ENCODE assay signal across 31 cellular contexts in genomic region chr17:35963663-35964062, GRCh38. TPM values are rescaled to one million over a fixed set of nuclear protein-coding genes. Genes with fewer than 3 reads are reported as not detected.
DNase-seq lines count a peak whose midpoint lies in the region; ATAC-seq, FAIRE-seq and TF ChIP-seq lines count a peak whose summit lies in the region.
"Had no signal": no experiment of that assay in that cellular context is flagged by ENCODE, and none has a peak within 500 bp of the region (broad histone marks: within the 10 kb centered on the region; RNA-seq: fewer than 3 reads in every experiment).

No MANE protein-coding gene starts in this region.

- H3K27ac Mint-ChIP-seq in activated T-cell treated with anti-CD3 and anti-CD28 coated beads, Interleukin-2, amount 50 U/mL, for 24 hours = peak overlapping the region; percentile 16
- peak overlapping the region; percentile 57 for H3K27ac Mint-ChIP-seq in stimulated activated effector memory CD8-positive, alpha-beta T cell treated with anti-CD3 and anti-CD28 coated beads, Interleukin-12 subunit alpha, Interleukin-12 subunit beta, amount 100 ng/mL, for 72 hours
- H3K27ac Mint-ChIP-seq in activated CD4-positive, alpha-beta T cell treated with anti-CD3 and anti-CD28 coated beads for 36 hours = no peak overlapping the region
- H3K27ac Mint-ChIP-seq: CD14-positive monocyte; CD4-positive, alpha-beta memory T cell; CD4-positive, CD25-positive, alpha-beta regulatory T cell; CD8-positive, alpha-beta memory T cell had no signal

- H3K4me1 Mint-ChIP-seq in activated T-cell treated with anti-CD3 and anti-CD28 coated beads, Interleukin-2, amount 50 U/mL, for 24 hours (ENCODE audit: low read depth) = no peaks in the 10 kb centered on the region
- no peaks in the 10 kb centered on the region for H3K4me1 Mint-ChIP-seq in activated T-cell treated with anti-CD3 and anti-CD28 coated beads, Interleukin-2, amount 50 U/mL, for 4 hours (ENCODE audit: low read depth)
- H3K4me1 Mint-ChIP-seq in stimulated activated effector memory CD8-positive, alpha-beta T cell treated with anti-CD3 and anti-CD28 coated beads, Interleukin-12 subunit alpha, Interleukin-12 subunit beta, amount 100 ng/mL, for 72 hours = peaks cover 18% of the 10 kb centered on the region
- H3K4me1 Mint-ChIP-seq in activated CD4-positive, alpha-beta T cell treated with anti-CD3 and anti-CD28 coated beads for 36 hours = no peaks in the 10 kb centered on the region
- H3K4me1 Mint-ChIP-seq: CD14-positive monocyte; CD4-positive, alpha-beta memory T cell; CD4-positive, CD25-positive, alpha-beta regulatory T cell had no signal

- no peak for ATAC-seq in activated T-cell treated with anti-CD3 and anti-CD28 coated beads, Interleukin-2, amount 50 U/mL, for 4 hours
- ATAC-seq in HepG2 (no peak), right lobe of liver (no peak)
- peak; percentile 75 for ATAC-seq in stimulated activated effector memory CD8-positive, alpha-beta T cell treated with anti-CD3 and anti-CD28 coated beads, Interleukin-12 subunit alpha, Interleukin-12 subunit beta, amount 100 ng/mL, for 72 hours
- no peak for ATAC-seq in activated CD4-positive, alpha-beta T cell treated with anti-CD3 and anti-CD28 coated beads for 36 hours
- ATAC-seq: GM12878 had no signal

- H3K4me2 ChIP-seq in HepG2 (ENCODE audit: low read depth, low read length) = no peak overlapping the region
- H3K4me2 ChIP-seq: BLaER1 had no signal

- no peak for DNase-seq in activated T-cell treated with anti-CD3 and anti-CD28 coated beads, Interleukin-2, amount 50 U/mL, for 24 hours
- DNase-seq in activated T-cell treated with anti-CD3 and anti-CD28 coated beads, Interleukin-2, amount 50 U/mL, for 4 hours = no peak
- no peak for DNase-seq in HepG2 (ENCODE audit: low spot score)
- DNase-seq in right lobe of liver = no peak
- no peak for DNase-seq in stimulated activated effector memory CD8-positive, alpha-beta T cell treated with anti-CD3 and anti-CD28 coated beads, Interleukin-12 subunit alpha, Interleukin-12 subunit beta, amount 100 ng/mL, for 72 hours (ENCODE audit: low spot score in 2 of 2)
- no peak for DNase-seq in activated CD4-positive, alpha-beta T cell treated with anti-CD3 and anti-CD28 coated beads for 36 hours
- DNase-seq: ACHN; BE2C; C1 segment of cervical spinal cord; CD4-positive, alpha-beta memory T cell; CD4-positive, CD25-positive, alpha-beta regulatory T cell; CD8-positive, alpha-beta memory T cell; COR-L47; DMS 273 treated with DMSO at 0.1 percent for 48 hours; DMS153; DMS53; DMS79; DND-41; EL; GDM1 had no signal

- H3K9me3 ChIP-seq in HepG2 (ENCODE audit: low read length) (no peaks in the 10 kb centered on the region), right lobe of liver (no peaks in the 10 kb centered on the region)
- H3K9me3 ChIP-seq: BE2C, BLaER1 had no signal

- H3K9me3 Mint-ChIP-seq in activated T-cell treated with anti-CD3 and anti-CD28 coated beads, Interleukin-2, amount 50 U/mL, for 24 hours = no peaks in the 10 kb centered on the region
- H3K9me3 Mint-ChIP-seq in activated T-cell treated with anti-CD3 and anti-CD28 coated beads, Interleukin-2, amount 50 U/mL, for 4 hours = no peaks in the 10 kb centered on the region
- no peaks in the 10 kb centered on the region for H3K9me3 Mint-ChIP-seq in stimulated activated effector memory CD8-positive, alpha-beta T cell treated with anti-CD3 and anti-CD28 coated beads, Interleukin-12 subunit alpha, Interleukin-12 subunit beta, amount 100 ng/mL, for 72 hours
- H3K9me3 Mint-ChIP-seq in activated CD4-positive, alpha-beta T cell treated with anti-CD3 and anti-CD28 coated beads for 36 hours (ENCODE audit: low read depth) = no peaks in the 10 kb centered on the region
- H3K9me3 Mint-ChIP-seq: CD8-positive, alpha-beta memory T cell had no signal

- no peak overlapping the region for H2AFZ ChIP-seq in HepG2 (ENCODE audit: low read length)

- H3K79me2 ChIP-seq in HepG2 (ENCODE audit: insufficient read depth, low read length) = no peaks in the 10 kb centered on the region

- no peak for TF ChIP-seq RAD21 in HepG2 (CRISPR knock-in tag; IDR thresholded peaks at IDR 0.05)

- H3K27me3 Mint-ChIP-seq in activated T-cell treated with anti-CD3 and anti-CD28 coated beads, Interleukin-2, amount 50 U/mL, for 24 hours = no peaks in the 10 kb centered on the region
- peaks cover 3% of the 10 kb centered on the region for H3K27me3 Mint-ChIP-seq in activated T-cell treated with anti-CD3 and anti-CD28 coated beads, Interleukin-2, amount 50 U/mL, for 4 hours (ENCODE audit: low read depth)
- H3K27me3 Mint-ChIP-seq in activated CD4-positive, alpha-beta T cell treated with anti-CD3 and anti-CD28 coated beads for 36 hours = peaks cover 3% of the 10 kb centered on the region

- TF ChIP-seq POLR2A in HepG2 (IDR thresholded peaks at IDR 0.05; ENCODE audit: insufficient read depth in 1 of 2, low read depth in 2 of 2, low read length in 2 of 2) (no peak), right lobe of liver (IDR thresholded peaks at IDR 0.05) (no peak)

- no peaks in the 10 kb centered on the region for H4K20me1 ChIP-seq in HepG2 (ENCODE audit: insufficient read depth, low read length)
- H4K20me1 ChIP-seq: BLaER1 had no signal

- TF ChIP-seq EP300 in HepG2 (IDR thresholded peaks at IDR 0.05; ENCODE audit: low read depth in 2 of 2, low read length in 2 of 2) (no peak), HepG2 (CRISPR knock-in tag; IDR thresholded peaks at IDR 0.05; ENCODE audit: borderline replicate concordance) (no peak)

- H3K36me3 ChIP-seq in HepG2 (replicated peaks in 1 of 2; ENCODE audit: control insufficient read depth in 1 of 2, insufficient read depth in 2 of 2, low read length in 2 of 2) = no peaks in the 10 kb centered on the region
- no peaks in the 10 kb centered on the region for H3K36me3 ChIP-seq in right lobe of liver
- H3K36me3 ChIP-seq: BE2C, BLaER1 had no signal

- TF ChIP-seq CTCF in HepG2 (CRISPR knock-in tag; IDR thresholded peaks at IDR 0.05) = no peak
- TF ChIP-seq CTCF in right lobe of liver (IDR thresholded peaks at IDR 0.05) = no peak

- FAIRE-seq in HepG2 (lab: Jason Lieb, UNC) = no peak
- FAIRE-seq: GM12878, GM12892, GM18507 had no signal

- intact Hi-C loops in HepG2 (cut with micrococcal nuclease; ENCODE audit: unreplicated experiment) (no loop called here), right lobe of liver (cut with DNase I) (no loop called here)
- intact Hi-C loops in activated CD4-positive, alpha-beta T cell treated with anti-CD3 and anti-CD28 coated beads for 36 hours (cut with DNase I, micrococcal nuclease) = no loop called here

- no peaks in the 10 kb centered on the region for H3K36me3 Mint-ChIP-seq in activated T-cell treated with anti-CD3 and anti-CD28 coated beads, Interleukin-2, amount 50 U/mL, for 24 hours (ENCODE audit: low read depth)
- no peaks in the 10 kb centered on the region for H3K36me3 Mint-ChIP-seq in activated T-cell treated with anti-CD3 and anti-CD28 coated beads, Interleukin-2, amount 50 U/mL, for 4 hours (ENCODE audit: insufficient read depth)
- H3K36me3 Mint-ChIP-seq in stimulated activated effector memory CD8-positive, alpha-beta T cell treated with anti-CD3 and anti-CD28 coated beads, Interleukin-12 subunit alpha, Interleukin-12 subunit beta, amount 100 ng/mL, for 72 hours = no peaks in the 10 kb centered on the region
- H3K36me3 Mint-ChIP-seq in activated CD4-positive, alpha-beta T cell treated with anti-CD3 and anti-CD28 coated beads for 36 hours (ENCODE audit: low read depth) = no peaks in the 10 kb centered on the region
- H3K36me3 Mint-ChIP-seq: CD14-positive monocyte; CD4-positive, alpha-beta memory T cell; CD4-positive, CD25-positive, alpha-beta regulatory T cell had no signal

- H3K4me3 ChIP-seq in HepG2 (replicated peaks in 1 of 3; ENCODE audit: insufficient read depth in 1 of 3, low read depth in 2 of 3, low read length in 3 of 3) (no peak overlapping the region), right lobe of liver (no peak overlapping the region)
- H3K4me3 ChIP-seq: BLaER1, GM12878 had no signal

- no peak overlapping the region for H3K4me3 Mint-ChIP-seq in activated T-cell treated with anti-CD3 and anti-CD28 coated beads, Interleukin-2, amount 50 U/mL, for 24 hours
- no peak overlapping the region for H3K4me3 Mint-ChIP-seq in activated T-cell treated with anti-CD3 and anti-CD28 coated beads, Interleukin-2, amount 50 U/mL, for 4 hours
- no peak overlapping the region for H3K4me3 Mint-ChIP-seq in stimulated activated effector memory CD8-positive, alpha-beta T cell treated with anti-CD3 and anti-CD28 coated beads, Interleukin-12 subunit alpha, Interleukin-12 subunit beta, amount 100 ng/mL, for 72 hours
- H3K4me3 Mint-ChIP-seq in activated CD4-positive, alpha-beta T cell treated with anti-CD3 and anti-CD28 coated beads for 36 hours = no peak overlapping the region
- H3K4me3 Mint-ChIP-seq: CD14-positive monocyte; CD4-positive, alpha-beta memory T cell; CD8-positive, alpha-beta memory T cell had no signal

- in situ Hi-C loops in HepG2 (cut with HindIII; ENCODE audit: extremely low pct_ligation_motif_present, low pct_unique_long_range_greater_than_20kb) = loop anchor here (25.0 kb wide), 1 partner anchor 524 kb away; the partner anchor contains the start of gene ZNHIT3

- BruUV-seq in HepG2 (replicated peaks; lab: Mats Ljungman, UMichigan) = no TSS peak

- POLR2A ChIA-PET in HepG2 (lab: Yijun Ruan, JAX) = no interaction called here
- POLR2A ChIA-PET in activated CD4-positive, alpha-beta T cell treated with anti-CD3 and anti-CD28 coated beads for 36 hours (lab: Charles Lee) = no interaction called here

- no peak overlapping the region for H3K9ac ChIP-seq in HepG2 (ENCODE audit: insufficient read depth, low read depth, low read length)
- H3K9ac ChIP-seq: BLaER1 had no signal

- H3K27me3 ChIP-seq in HepG2 (ENCODE audit: control insufficient read depth in 1 of 2, insufficient read depth in 2 of 2, low read length in 2 of 2) (no peaks in the 10 kb centered on the region; a peak in 1 of 5 replicates), right lobe of liver (no peaks in the 10 kb centered on the region)
- H3K27me3 ChIP-seq: BLaER1 had no signal

- no peak overlapping the region for H3K27ac ChIP-seq in HepG2 (ENCODE audit: extremely low read length, insufficient read depth, low read length)
- H3K27ac ChIP-seq in right lobe of liver = no peak overlapping the region
- H3K27ac ChIP-seq: 22Rv1, BLaER1 had no signal

- CTCF ChIA-PET in HepG2 (lab: Yijun Ruan, JAX; ENCODE audit: low intra/inter-chr PET ratio, low total read pairs) = no interaction called here
- CTCF ChIA-PET in activated CD4-positive, alpha-beta T cell treated with anti-CD3 and anti-CD28 coated beads for 36 hours (lab: Charles Lee) = interaction anchor here (0.8 to 1.4 kb wide), 3 partner anchors 10 to 185 kb away, joined by 3 to 4 read pairs (median 4); no protein-coding TSS in a partner anchor

- 35% methylated on average over 6 of the region's 6 CpGs for WGBS in HepG2 (ENCODE audit: low lambda C conversion rate)
- 84% methylated on average over 6 of the region's 6 CpGs for WGBS in right lobe of liver (ENCODE audit: insufficient coverage, low coverage, low lambda C conversion rate, missing lambda C conversion rate)

- H3K4me1 ChIP-seq in HepG2 (ENCODE audit: insufficient read depth, low read length) (peaks cover 8% of the 10 kb centered on the region), right lobe of liver (peaks cover 0 to 1% (median 0%) of the 10 kb centered on the region in 4 donors)
- H3K4me1 ChIP-seq: BE2C, BLaER1 had no signal

RNA-seq across cellular contexts. Expression of gene CCL16, which starts 17.6 kb away (rescaled TPM):
- total RNA-seq in activated T-cell treated with anti-CD3 and anti-CD28 coated beads, Interleukin-2, amount 50 U/mL, for 4 hours = not detected
- total RNA-seq in HepG2 (2016; rRNA removed; fragmentation: Illumina TruSeq; extraction: Trizol) (0.51 and 2.0 TPM in 2 replicates), right lobe of liver (10 to 100 TPM; 26.5 to 52.6 (median 36.5) TPM)
- 0.62 and 0.91 TPM in 2 replicates for total RNA-seq in HepG2 (2016; cell fraction: cytosol; rRNA removed; fragmentation: Illumina TruSeq; extraction: Trizol; ENCODE audit: low read depth)
- 0.71 and 2.3 TPM in 2 replicates for total RNA-seq in HepG2 (2016; cell fraction: insoluble cytoplasmic fraction; rRNA removed; fragmentation: Illumina TruSeq; extraction: Trizol)
- total RNA-seq in HepG2 (2016; cell fraction: membrane; rRNA removed; fragmentation: Illumina TruSeq; extraction: Trizol) = 0.55 and 0.83 TPM in 2 replicates
- 1.7 and 2.2 TPM in 2 replicates for total RNA-seq in HepG2 (2016; cell fraction: nucleus; rRNA removed; fragmentation: Illumina TruSeq; extraction: Trizol)
- 14.7 and 17.7 TPM in 2 replicates for polyA plus RNA-seq in HepG2 (2011; rRNA removed)
- polyA plus RNA-seq in HepG2 (2011; cell fraction: cytosol; rRNA removed) = 17.4 and 19.0 TPM in 2 replicates
- polyA plus RNA-seq in HepG2 (2011; cell fraction: nucleus; rRNA removed) = 6.6 and 8.9 TPM in 2 replicates
- polyA plus RNA-seq in HepG2 (2012) = 7.1 and 20.8 TPM in 2 replicates
- polyA plus RNA-seq in HepG2 (2016; cell fraction: cytosol; fragmentation: Illumina TruSeq; extraction: Trizol; ENCODE audit: low read depth) = 0.47 and 0.55 TPM in 2 replicates
- polyA plus RNA-seq in HepG2 (2016; cell fraction: insoluble cytoplasmic fraction; fragmentation: Illumina TruSeq; extraction: Trizol; ENCODE audit: low read depth) = 0.69 and 1.0 TPM in 2 replicates
- polyA plus RNA-seq in HepG2 (2016; cell fraction: membrane; fragmentation: Illumina TruSeq; extraction: Trizol; ENCODE audit: low read depth) = 0.35 and 0.84 TPM in 2 replicates
- 2.5 and 2.7 TPM in 2 replicates for polyA plus RNA-seq in HepG2 (2016; cell fraction: nucleus; fragmentation: Illumina TruSeq; extraction: Trizol; ENCODE audit: insufficient read depth, low read depth)
- polyA minus RNA-seq in HepG2 (2011; rRNA and poly(A)+ RNA removed; ENCODE audit: low replicate concordance) = 11.6 TPM in 1 of 2 replicates, not detected in the other
- 6.2 and 9.4 TPM in 2 replicates for polyA minus RNA-seq in HepG2 (2011; cell fraction: cytosol; rRNA and poly(A)+ RNA removed)
- 7.7 and 11.8 TPM in 2 replicates for polyA minus RNA-seq in HepG2 (2011; cell fraction: nucleus; rRNA and poly(A)+ RNA removed)
- not detected for total RNA-seq in activated CD4-positive, alpha-beta T cell treated with anti-CD3 and anti-CD28 coated beads for 36 hours
- total RNA-seq: A172; A673; CD4-positive, alpha-beta memory T cell; CD4-positive, CD25-positive, alpha-beta regulatory T cell; CD8-positive, alpha-beta memory T cell; Daoy; G401; GM12878 had no signal
- polyA plus RNA-seq: AG04450; CD14-positive monocyte; CD4-positive, alpha-beta memory T cell; CD4-positive, CD25-positive, alpha-beta regulatory T cell; CD8-positive, alpha-beta memory T cell; GM12878 had no signal

RNA-seq across cellular contexts. Expression of gene LYZL6, which starts 20.1 kb away (rescaled TPM):
- not detected for total RNA-seq in activated T-cell treated with anti-CD3 and anti-CD28 coated beads, Interleukin-2, amount 50 U/mL, for 4 hours
- total RNA-seq in HepG2 (2016; rRNA removed; fragmentation: Illumina TruSeq; extraction: Trizol) (not detected in 2 replicates), right lobe of liver (not detected)
- not detected in 2 replicates for total RNA-seq in HepG2 (2016; cell fraction: cytosol; rRNA removed; fragmentation: Illumina TruSeq; extraction: Trizol; ENCODE audit: low read depth)
- not detected in 2 replicates for total RNA-seq in HepG2 (2016; cell fraction: insoluble cytoplasmic fraction; rRNA removed; fragmentation: Illumina TruSeq; extraction: Trizol)
- total RNA-seq in HepG2 (2016; cell fraction: membrane; rRNA removed; fragmentation: Illumina TruSeq; extraction: Trizol) = not detected in 2 replicates
- not detected in 2 replicates for total RNA-seq in HepG2 (2016; cell fraction: nucleus; rRNA removed; fragmentation: Illumina TruSeq; extraction: Trizol)
- polyA plus RNA-seq in HepG2 (2011; rRNA removed) = not detected in 2 replicates
- not detected in 2 replicates for polyA plus RNA-seq in HepG2 (2011; cell fraction: cytosol; rRNA removed)
- not detected in 2 replicates for polyA plus RNA-seq in HepG2 (2011; cell fraction: nucleus; rRNA removed)
- not detected in 2 replicates for polyA plus RNA-seq in HepG2 (2012)
- not detected in 2 replicates for polyA plus RNA-seq in HepG2 (2016; cell fraction: cytosol; fragmentation: Illumina TruSeq; extraction: Trizol; ENCODE audit: low read depth)
- polyA plus RNA-seq in HepG2 (2016; cell fraction: insoluble cytoplasmic fraction; fragmentation: Illumina TruSeq; extraction: Trizol; ENCODE audit: low read depth) = not detected in 2 replicates
- not detected in 2 replicates for polyA plus RNA-seq in HepG2 (2016; cell fraction: membrane; fragmentation: Illumina TruSeq; extraction: Trizol; ENCODE audit: low read depth)
- not detected in 2 replicates for polyA plus RNA-seq in HepG2 (2016; cell fraction: nucleus; fragmentation: Illumina TruSeq; extraction: Trizol; ENCODE audit: insufficient read depth, low read depth)
- polyA minus RNA-seq in HepG2 (2011; rRNA and poly(A)+ RNA removed; ENCODE audit: low replicate concordance) = not detected in 2 replicates
- not detected in 2 replicates for polyA minus RNA-seq in HepG2 (2011; cell fraction: cytosol; rRNA and poly(A)+ RNA removed)
- not detected in 2 replicates for polyA minus RNA-seq in HepG2 (2011; cell fraction: nucleus; rRNA and poly(A)+ RNA removed)
- not detected for total RNA-seq in activated CD4-positive, alpha-beta T cell treated with anti-CD3 and anti-CD28 coated beads for 36 hours
- total RNA-seq: A172; A673; CD4-positive, alpha-beta memory T cell; CD4-positive, CD25-positive, alpha-beta regulatory T cell; CD8-positive, alpha-beta memory T cell; Daoy; G401; GM12878 had no signal
- polyA plus RNA-seq: AG04450; CD14-positive monocyte; CD4-positive, alpha-beta memory T cell; CD4-positive, CD25-positive, alpha-beta regulatory T cell; CD8-positive, alpha-beta memory T cell; GM12878 had no signal

RNA-seq across cellular contexts. Expression of gene CCL14, which starts 22.9 kb away (rescaled TPM):
- total RNA-seq in activated T-cell treated with anti-CD3 and anti-CD28 coated beads, Interleukin-2, amount 50 U/mL, for 4 hours = not detected
- 1.1 and 1.3 TPM in 2 replicates for total RNA-seq in HepG2 (2016; rRNA removed; fragmentation: Illumina TruSeq; extraction: Trizol)
- total RNA-seq in HepG2 (2016; cell fraction: cytosol; rRNA removed; fragmentation: Illumina TruSeq; extraction: Trizol; ENCODE audit: low read depth) = 0.18 and 0.61 TPM in 2 replicates
- 0.06 and 1.2 TPM in 2 replicates for total RNA-seq in HepG2 (2016; cell fraction: insoluble cytoplasmic fraction; rRNA removed; fragmentation: Illumina TruSeq; extraction: Trizol)
- total RNA-seq in HepG2 (2016; cell fraction: membrane; rRNA removed; fragmentation: Illumina TruSeq; extraction: Trizol) = 0.14 and 0.49 TPM in 2 replicates
- 0.99 and 1.9 TPM in 2 replicates for total RNA-seq in HepG2 (2016; cell fraction: nucleus; rRNA removed; fragmentation: Illumina TruSeq; extraction: Trizol)
- polyA plus RNA-seq in HepG2 (2011; rRNA removed) = 0.86 and 1.7 TPM in 2 replicates
- 0.12 and 0.14 TPM in 2 replicates for polyA plus RNA-seq in HepG2 (2011; cell fraction: cytosol; rRNA removed)
- 3.6 and 3.7 TPM in 2 replicates for polyA plus RNA-seq in HepG2 (2011; cell fraction: nucleus; rRNA removed)
- polyA plus RNA-seq in HepG2 (2012) = 0.76 and 1.3 TPM in 2 replicates
- 0.41 and 0.44 TPM in 2 replicates for polyA plus RNA-seq in HepG2 (2016; cell fraction: cytosol; fragmentation: Illumina TruSeq; extraction: Trizol; ENCODE audit: low read depth)
- 0.74 TPM in 1 of 2 replicates, not detected in the other for polyA plus RNA-seq in HepG2 (2016; cell fraction: insoluble cytoplasmic fraction; fragmentation: Illumina TruSeq; extraction: Trizol; ENCODE audit: low read depth)
- 0.05 TPM in 1 of 2 replicates, not detected in the other for polyA plus RNA-seq in HepG2 (2016; cell fraction: membrane; fragmentation: Illumina TruSeq; extraction: Trizol; ENCODE audit: low read depth)
- 1.6 and 4.2 TPM in 2 replicates for polyA plus RNA-seq in HepG2 (2016; cell fraction: nucleus; fragmentation: Illumina TruSeq; extraction: Trizol; ENCODE audit: insufficient read depth, low read depth)
- 2.0 TPM in 1 of 2 replicates, not detected in the other for polyA minus RNA-seq in HepG2 (2011; rRNA and poly(A)+ RNA removed; ENCODE audit: low replicate concordance)
- polyA minus RNA-seq in HepG2 (2011; cell fraction: cytosol; rRNA and poly(A)+ RNA removed) = not detected in 2 replicates
- 4.8 and 5.7 TPM in 2 replicates for polyA minus RNA-seq in HepG2 (2011; cell fraction: nucleus; rRNA and poly(A)+ RNA removed)
- total RNA-seq in right lobe of liver = 100 to 1,000 TPM in 1 of 6 experiments, 10 to 100 TPM in 4, 1 to 10 TPM in 1; 8.9 to 130 (median 30.7) TPM
- not detected for total RNA-seq in activated CD4-positive, alpha-beta T cell treated with anti-CD3 and anti-CD28 coated beads for 36 hours
- total RNA-seq: A172; A673; CD4-positive, alpha-beta memory T cell; CD4-positive, CD25-positive, alpha-beta regulatory T cell; CD8-positive, alpha-beta memory T cell; Daoy; G401; GM12878 had no signal
- polyA plus RNA-seq: AG04450; CD14-positive monocyte; CD4-positive, alpha-beta memory T cell; CD4-positive, CD25-positive, alpha-beta regulatory T cell; CD8-positive, alpha-beta memory T cell; GM12878 had no signal

RNA-seq across cellular contexts. Expression of gene RDM1, which starts 33.1 kb away (rescaled TPM):
- not detected for total RNA-seq in activated T-cell treated with anti-CD3 and anti-CD28 coated beads, Interleukin-2, amount 50 U/mL, for 4 hours
- 0.40 TPM in 1 of 2 replicates, not detected in the other for total RNA-seq in HepG2 (2016; rRNA removed; fragmentation: Illumina TruSeq; extraction: Trizol)
- not detected in 2 replicates for total RNA-seq in HepG2 (2016; cell fraction: cytosol; rRNA removed; fragmentation: Illumina TruSeq; extraction: Trizol; ENCODE audit: low read depth)
- 0.09 TPM in 1 of 2 replicates, not detected in the other for total RNA-seq in HepG2 (2016; cell fraction: insoluble cytoplasmic fraction; rRNA removed; fragmentation: Illumina TruSeq; extraction: Trizol)
- total RNA-seq in HepG2 (2016; cell fraction: membrane; rRNA removed; fragmentation: Illumina TruSeq; extraction: Trizol) = not detected in 2 replicates
- total RNA-seq in HepG2 (2016; cell fraction: nucleus; rRNA removed; fragmentation: Illumina TruSeq; extraction: Trizol) = not detected in 2 replicates
- 0.14 and 0.28 TPM in 2 replicates for polyA plus RNA-seq in HepG2 (2011; rRNA removed)
- 0.09 TPM in 1 of 2 replicates, not detected in the other for polyA plus RNA-seq in HepG2 (2011; cell fraction: cytosol; rRNA removed)
- 0.10 TPM in 1 of 2 replicates, not detected in the other for polyA plus RNA-seq in HepG2 (2011; cell fraction: nucleus; rRNA removed)
- polyA plus RNA-seq in HepG2 (2012) = 0.55 TPM in 1 of 2 replicates, not detected in the other
- not detected in 2 replicates for polyA plus RNA-seq in HepG2 (2016; cell fraction: cytosol; fragmentation: Illumina TruSeq; extraction: Trizol; ENCODE audit: low read depth)
- 0.34 TPM in 1 of 2 replicates, not detected in the other for polyA plus RNA-seq in HepG2 (2016; cell fraction: insoluble cytoplasmic fraction; fragmentation: Illumina TruSeq; extraction: Trizol; ENCODE audit: low read depth)
- polyA plus RNA-seq in HepG2 (2016; cell fraction: membrane; fragmentation: Illumina TruSeq; extraction: Trizol; ENCODE audit: low read depth) = not detected in 2 replicates
- not detected in 2 replicates for polyA plus RNA-seq in HepG2 (2016; cell fraction: nucleus; fragmentation: Illumina TruSeq; extraction: Trizol; ENCODE audit: insufficient read depth, low read depth)
- 0.70 and 1.4 TPM in 2 replicates for polyA minus RNA-seq in HepG2 (2011; rRNA and poly(A)+ RNA removed; ENCODE audit: low replicate concordance)
- polyA minus RNA-seq in HepG2 (2011; cell fraction: cytosol; rRNA and poly(A)+ RNA removed) = not detected in 2 replicates
- not detected in 2 replicates for polyA minus RNA-seq in HepG2 (2011; cell fraction: nucleus; rRNA and poly(A)+ RNA removed)
- not detected for total RNA-seq in right lobe of liver
- 1 to 10 TPM; 4.4 to 6.5 TPM for total RNA-seq in activated CD4-positive, alpha-beta T cell treated with anti-CD3 and anti-CD28 coated beads for 36 hours
- total RNA-seq: CD4-positive, CD25-positive, alpha-beta regulatory T cell had no signal
- polyA plus RNA-seq: AG04450, CD14-positive monocyte had no signal

RNA-seq across cellular contexts. Expression of gene CCL15, which starts 37.7 kb away (rescaled TPM):
- not detected for total RNA-seq in activated T-cell treated with anti-CD3 and anti-CD28 coated beads, Interleukin-2, amount 50 U/mL, for 4 hours
- total RNA-seq in HepG2 (2016; rRNA removed; fragmentation: Illumina TruSeq; extraction: Trizol) (23.2 and 29.2 TPM in 2 replicates), right lobe of liver (10 to 100 TPM; 11.0 to 19.2 (median 16.2) TPM)
- total RNA-seq in HepG2 (2016; cell fraction: cytosol; rRNA removed; fragmentation: Illumina TruSeq; extraction: Trizol; ENCODE audit: low read depth) = 7.6 and 9.4 TPM in 2 replicates
- 24.0 and 25.7 TPM in 2 replicates for total RNA-seq in HepG2 (2016; cell fraction: insoluble cytoplasmic fraction; rRNA removed; fragmentation: Illumina TruSeq; extraction: Trizol)
- 17.3 and 18.4 TPM in 2 replicates for total RNA-seq in HepG2 (2016; cell fraction: membrane; rRNA removed; fragmentation: Illumina TruSeq; extraction: Trizol)
- total RNA-seq in HepG2 (2016; cell fraction: nucleus; rRNA removed; fragmentation: Illumina TruSeq; extraction: Trizol) = 24.4 and 27.1 TPM in 2 replicates
- polyA plus RNA-seq in HepG2 (2011; rRNA removed) = 37.4 and 45.9 TPM in 2 replicates
- polyA plus RNA-seq in HepG2 (2011; cell fraction: cytosol; rRNA removed) = 32.9 and 35.1 TPM in 2 replicates
- 37.4 and 37.8 TPM in 2 replicates for polyA plus RNA-seq in HepG2 (2011; cell fraction: nucleus; rRNA removed)
- 29.0 and 46.2 TPM in 2 replicates for polyA plus RNA-seq in HepG2 (2012)
- polyA plus RNA-seq in HepG2 (2016; cell fraction: cytosol; fragmentation: Illumina TruSeq; extraction: Trizol; ENCODE audit: low read depth) = 7.2 and 10.7 TPM in 2 replicates
- 25.9 and 27.3 TPM in 2 replicates for polyA plus RNA-seq in HepG2 (2016; cell fraction: insoluble cytoplasmic fraction; fragmentation: Illumina TruSeq; extraction: Trizol; ENCODE audit: low read depth)
- 16.6 and 18.1 TPM in 2 replicates for polyA plus RNA-seq in HepG2 (2016; cell fraction: membrane; fragmentation: Illumina TruSeq; extraction: Trizol; ENCODE audit: low read depth)
- polyA plus RNA-seq in HepG2 (2016; cell fraction: nucleus; fragmentation: Illumina TruSeq; extraction: Trizol; ENCODE audit: insufficient read depth, low read depth) = 30.3 and 34.8 TPM in 2 replicates
- polyA minus RNA-seq in HepG2 (2011; rRNA and poly(A)+ RNA removed; ENCODE audit: low replicate concordance) = 24.4 TPM in 1 of 2 replicates, not detected in the other
- 8.7 and 9.6 TPM in 2 replicates for polyA minus RNA-seq in HepG2 (2011; cell fraction: cytosol; rRNA and poly(A)+ RNA removed)
- polyA minus RNA-seq in HepG2 (2011; cell fraction: nucleus; rRNA and poly(A)+ RNA removed) = 36.2 and 45.1 TPM in 2 replicates
- total RNA-seq in activated CD4-positive, alpha-beta T cell treated with anti-CD3 and anti-CD28 coated beads for 36 hours = not detected
- total RNA-seq: A172; A673; CD4-positive, alpha-beta memory T cell; CD4-positive, CD25-positive, alpha-beta regulatory T cell; CD8-positive, alpha-beta memory T cell; Daoy; G401; GM12878 had no signal
- polyA plus RNA-seq: AG04450; CD14-positive monocyte; CD4-positive, alpha-beta memory T cell; CD4-positive, CD25-positive, alpha-beta regulatory T cell; CD8-positive, alpha-beta memory T cell had no signal

Comparison
In these comparisons a context has a peak if more than half of its experiments do, and no peak if none do; other contexts are left out.
1. RNA of gene CCL16, which starts 17.6 kb away (total RNA-seq): 26.5 to 52.6 TPM in right lobe of liver; 0.51 to 2.3 TPM in HepG2, not detected in activated T-cell treated with anti-CD3 and anti-CD28 coated beads, Interleukin-2, amount 50 U/mL, for 4 hours and not detected in activated CD4-positive, alpha-beta T cell treated with anti-CD3 and anti-CD28 coated beads for 36 hours; every median in the first group is over 4 times any median in the second.